8 cellular contexts compared by ENCODE assay signal in the genomic region with DNA sequence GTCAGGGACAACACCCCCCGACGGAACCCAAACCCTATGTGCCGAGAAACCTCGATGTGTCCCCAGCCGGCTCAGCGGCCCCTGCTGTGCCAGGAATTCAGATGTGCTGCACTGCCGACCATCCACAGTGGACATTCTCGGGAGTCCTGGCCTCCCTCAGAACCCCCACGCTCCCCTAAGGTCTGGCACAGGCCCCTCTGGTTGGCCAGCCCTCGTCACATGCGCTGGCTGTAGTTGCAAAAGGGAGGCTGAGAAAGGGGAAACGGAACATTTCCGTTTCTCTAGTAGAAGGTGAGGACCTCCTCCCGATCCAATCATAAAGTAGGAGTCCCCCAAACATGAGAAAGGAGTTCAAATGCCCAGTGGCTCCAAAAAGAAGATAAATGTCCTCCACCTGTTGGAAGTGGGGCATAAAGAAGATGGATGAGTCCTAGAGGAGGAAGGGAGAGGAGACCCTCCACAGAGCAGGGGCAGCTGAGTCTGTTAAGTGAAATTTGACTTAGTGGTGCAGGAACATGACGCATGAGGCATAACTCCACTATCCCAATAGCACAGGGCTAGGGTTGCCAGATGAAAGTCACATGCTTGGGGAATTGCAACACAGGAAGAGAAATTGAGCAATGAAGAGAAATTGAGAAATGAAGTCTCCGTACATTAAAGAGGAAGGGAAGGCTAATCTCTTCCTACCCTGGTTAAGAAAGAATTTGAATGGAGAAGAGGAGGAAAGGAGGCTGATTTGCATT.
DNase-seq lines count a peak whose midpoint lies in the region; FAIRE-seq and TF ChIP-seq lines count a peak whose summit lies in the region.

No MANE protein-coding gene starts in this region.

- H3K9me3 ChIP-seq in SK-N-MC (ENCODE audit: low read depth, low read length), result no peaks in the 10 kb centered on the region
- no peaks in the 10 kb centered on the region for H3K9me3 ChIP-seq in parathyroid adenoma (ENCODE audit: control insufficient read depth, low read length)

- H3K4me2 ChIP-seq in parathyroid adenoma (ENCODE audit: low read length), result no peak overlapping the region

- H3K27me3 ChIP-seq in parathyroid adenoma (ENCODE audit: control insufficient read depth, insufficient read depth, low read length), result no peaks in the 10 kb centered on the region

- H3K36me3 ChIP-seq in SK-N-MC (ENCODE audit: insufficient read depth, low read length) (no peaks in the 10 kb centered on the region), parathyroid adenoma (ENCODE audit: control insufficient read depth, insufficient read depth, low read length) (no peaks in the 10 kb centered on the region)

- FAIRE-seq in GM19239 (lab: Jason Lieb, UNC), result no peak

- H2AFZ ChIP-seq in parathyroid adenoma, result peak overlapping the region; percentile 57

- H3K4me1 ChIP-seq in parathyroid adenoma, result peaks cover 16% of the 10 kb centered on the region

- H3K4me3 ChIP-seq in SK-N-MC (peak overlapping the region; percentile 75), parathyroid adenoma (ENCODE audit: low read depth, low read length) (no peak overlapping the region)

- H3K79me2 ChIP-seq in parathyroid adenoma, result no peaks in the 10 kb centered on the region

- peak; percentile 91 for DNase-seq in GM03348 (ENCODE audit: low spot score)
- peak; percentile 97 for DNase-seq in SK-N-MC (ENCODE audit: low read depth, low spot score)
- DNase-seq in foreskin melanocyte, result peak; percentile 62
- DNase-seq in GM19239 (ENCODE audit: insufficient read length, low spot score), result no peak
- DNase-seq in SW 1271 (lab: John Stamatoyannopoulos, UW), result no peak
- DNase-seq in stimulated activated CD4-positive, alpha-beta T cell treated with anti-CD3 and anti-CD28 coated beads, Interleukin-4, amount 100 ng/mL, for 1 hour, result no peak
- DNase-seq in DMS114 treated with DMSO at 0.1 percent for 48 hours (lab: John Stamatoyannopoulos, UW; ENCODE audit: unreplicated experiment), result no peak

- no peak for TF ChIP-seq CTCF in parathyroid adenoma (IDR thresholded peaks at IDR 0.05)

- peak overlapping the region; percentile 57 for H3K9ac ChIP-seq in SK-N-MC (ENCODE audit: insufficient read length)
- H3K9ac ChIP-seq in parathyroid adenoma, result no peak overlapping the region

- H3K27ac ChIP-seq in SK-N-MC (peak overlapping the region; percentile 99), parathyroid adenoma (peak overlapping the region; percentile 51)

Comparison
In these comparisons a context has a peak if more than half of its experiments do, and no peak if none do; other contexts are left out.
1. DNase-seq: peak in GM03348 (single experiment), SK-N-MC (single experiment) and foreskin melanocyte (single experiment); none in GM19239 (single experiment), SW 1271 (0 of 2), stimulated activated CD4-positive, alpha-beta T cell treated with anti-CD3 and anti-CD28 coated beads, Interleukin-4, amount 100 ng/mL, for 1 hour (single experiment) and DMS114 treated with DMSO at 0.1 percent for 48 hours (single experiment).